In genomic region chr3:52272172-52272571, GRCh38 we compare ENCODE assay signal across 6 cellular contexts. TPM values are rescaled to one million over a fixed set of nuclear protein-coding genes. Genes with fewer than 3 reads are reported as not detected.
A peak's percentile ranks its signal among the peaks of the same experiment; 100 is the strongest.
DNase-seq lines count a peak whose midpoint lies in the region; ATAC-seq and TF ChIP-seq lines count a peak whose summit lies in the region.
"Not testable (repeated sequence)": the region's sequence is repeated elsewhere in the genome, so short reads cannot be mapped to it uniquely, and the experiment has no call there.

No MANE protein-coding gene starts in this region.

- not testable (repeated sequence) for H3K27me3 Mint-ChIP-seq in activated B cell treated with CpG ODN at 0.5 μM for 24 hours; natural killer cell treated with Interleukin-12 subunit alpha and Interleukin-12 subunit beta and Interleukin-15 and Interleukin-18, amount 100 ng/mL, for 72 hours

- POLR2A ChIA-PET in activated B cell treated with CpG ODN at 0.5 μM for 24 hours (lab: Charles Lee), result interaction anchor here (0.8 to 2.4 kb wide), 6 partner anchors 9 to 33 kb away, joined by 3 to 11 read pairs (median 7); partner anchors contain the start of genes GLYCTK, PPM1M and TWF2

- 73 to 84% methylated on average over 9 of the region's 9 CpGs for WGBS in upper lobe of left lung, 2 donors

- not testable (repeated sequence) for H3K9me3 ChIP-seq in effector memory CD4-positive, alpha-beta T cell (ENCODE audit: control insufficient read depth, low read length); upper lobe of left lung

- H3K36me3 ChIP-seq in KMS-11 (ENCODE audit: insufficient read depth), result not testable (repeated sequence)
- peaks cover 15% of the 10 kb centered on the region for H3K36me3 ChIP-seq in effector memory CD4-positive, alpha-beta T cell (ENCODE audit: control insufficient read depth, insufficient read depth, low read length)
- peaks cover 0 to 43% (median 20%) of the 10 kb centered on the region in 4 donors for H3K36me3 ChIP-seq in upper lobe of left lung

- H3K27me3 ChIP-seq in KMS-11 (ENCODE audit: insufficient read depth, low read depth); effector memory CD4-positive, alpha-beta T cell (replicated peaks; ENCODE audit: control insufficient read depth, insufficient read depth, low read length, poor library complexity, severe bottlenecking); upper lobe of left lung: not testable (repeated sequence)

- intact Hi-C loops in activated B cell treated with CpG ODN at 0.5 μM for 24 hours (cut with micrococcal nuclease), result not testable (repeated sequence)

- peaks cover 24% of the 10 kb centered on the region for H4K20me1 ChIP-seq in KMS-11 (ENCODE audit: insufficient read depth)

- H3K27ac Mint-ChIP-seq in activated B cell treated with CpG ODN at 0.5 μM for 24 hours, result peak overlapping the region; percentile 69
- peak overlapping the region; percentile 74 to 93 for H3K27ac Mint-ChIP-seq in natural killer cell treated with Interleukin-12 subunit alpha and Interleukin-12 subunit beta and Interleukin-15 and Interleukin-18, amount 100 ng/mL, for 72 hours

- peaks cover 100% of the 10 kb centered on the region for H3K79me2 ChIP-seq in KMS-11 (ENCODE audit: insufficient read depth, low read depth)

- not testable (repeated sequence) for TF ChIP-seq CTCF in KMS-11 (conservative IDR thresholded peaks at IDR 0.05; ENCODE audit: low read depth, low read length); activated B cell treated with CpG ODN at 0.5 μM for 24 hours (IDR thresholded peaks at IDR 0.05); upper lobe of left lung (IDR thresholded peaks at IDR 0.05)

- H3K4me2 ChIP-seq in KMS-11, result peak overlapping the region; percentile 69

- H3K4me1 Mint-ChIP-seq in activated B cell treated with CpG ODN at 0.5 μM for 24 hours, result peaks cover 94% of the 10 kb centered on the region
- peaks cover 63 to 72% of the 10 kb centered on the region in 2 donors for H3K4me1 Mint-ChIP-seq in natural killer cell treated with Interleukin-12 subunit alpha and Interleukin-12 subunit beta and Interleukin-15 and Interleukin-18, amount 100 ng/mL, for 72 hours (ENCODE audit: low read depth in 2 of 2)

- not testable (repeated sequence) for ATAC-seq in activated B cell treated with CpG ODN at 0.5 μM for 24 hours (ENCODE audit: low read depth); natural killer cell treated with Interleukin-12 subunit alpha and Interleukin-12 subunit beta and Interleukin-15 and Interleukin-18, amount 100 ng/mL, for 72 hours; upper lobe of left lung (ENCODE audit: low FRiP score in 2 of 2)

- not testable (repeated sequence) for TF ChIP-seq EP300 in upper lobe of left lung (IDR thresholded peaks at IDR 0.05)

- peaks cover 80% of the 10 kb centered on the region for H3K36me3 Mint-ChIP-seq in activated B cell treated with CpG ODN at 0.5 μM for 24 hours (ENCODE audit: low read depth)
- H3K36me3 Mint-ChIP-seq in natural killer cell treated with Interleukin-12 subunit alpha and Interleukin-12 subunit beta and Interleukin-15 and Interleukin-18, amount 100 ng/mL, for 72 hours, result peaks cover 35% of the 10 kb centered on the region

- DNase-seq in activated B cell treated with CpG ODN at 0.5 μM for 24 hours; effector memory CD4-positive, alpha-beta T cell; natural killer cell treated with Interleukin-12 subunit alpha and Interleukin-12 subunit beta and Interleukin-15 and Interleukin-18, amount 100 ng/mL, for 72 hours (ENCODE audit: low spot score); upper lobe of left lung: not testable (repeated sequence)
- peak; percentile 58 for DNase-seq in activated effector memory CD4-positive, alpha-beta T cell treated with anti-CD3 and anti-CD28 coated beads, Interleukin-2, amount 50 U/mL, for 16 hours

- not testable (repeated sequence) for TF ChIP-seq POLR2A in upper lobe of left lung (IDR thresholded peaks at IDR 0.05)

- not testable (repeated sequence) for H3K9ac ChIP-seq in KMS-11

- CTCF ChIA-PET in activated B cell treated with CpG ODN at 0.5 μM for 24 hours (lab: Charles Lee), result interaction anchor here (1.1 to 2.5 kb wide), 4 partner anchors 15 to 67 kb away, joined by 3 to 10 read pairs (median 6); partner anchors contain the start of gene GLYCTK

- not testable (repeated sequence) for H2AFZ ChIP-seq in KMS-11 (ENCODE audit: low read depth)

- H3K9me3 Mint-ChIP-seq in activated B cell treated with CpG ODN at 0.5 μM for 24 hours; natural killer cell treated with Interleukin-12 subunit alpha and Interleukin-12 subunit beta and Interleukin-15 and Interleukin-18, amount 100 ng/mL, for 72 hours: not testable (repeated sequence)

- H3K4me3 Mint-ChIP-seq in activated B cell treated with CpG ODN at 0.5 μM for 24 hours, result not testable (repeated sequence)
- H3K4me3 Mint-ChIP-seq in natural killer cell treated with Interleukin-12 subunit alpha and Interleukin-12 subunit beta and Interleukin-15 and Interleukin-18, amount 100 ng/mL, for 72 hours, result peak overlapping the region; percentile 73

- H3K27ac ChIP-seq in KMS-11 (peak overlapping the region; percentile 52), upper lobe of left lung (peak overlapping the region; percentile 4 to 83 (median 71))
- H3K27ac ChIP-seq in effector memory CD4-positive, alpha-beta T cell (ENCODE audit: insufficient read depth, low read length, poor library complexity, severe bottlenecking), result peak overlapping the region; percentile 87

- not testable (repeated sequence) for H3K4me3 ChIP-seq in KMS-11 (IDR thresholded peaks at IDR 0.05; ENCODE audit: insufficient read depth, low read depth, low read length); upper lobe of left lung
- H3K4me3 ChIP-seq in effector memory CD4-positive, alpha-beta T cell (ENCODE audit: insufficient read depth, low read depth, low read length, poor library complexity, severe bottlenecking), result peak overlapping the region; percentile 35

- H3K4me1 ChIP-seq in KMS-11 (ENCODE audit: low read depth, poor library complexity, severe bottlenecking), result peaks cover 71% of the 10 kb centered on the region
- peaks cover 54% of the 10 kb centered on the region for H3K4me1 ChIP-seq in effector memory CD4-positive, alpha-beta T cell (ENCODE audit: control insufficient read depth, insufficient read depth, low read length, poor library complexity, severe bottlenecking)
- H3K4me1 ChIP-seq in upper lobe of left lung, result peaks cover 81 to 100% (median 87%) of the 10 kb centered on the region in 4 donors

RNA-seq across cellular contexts. Expression of gene WDR82, which starts 6.3 kb away (rescaled TPM):
- total RNA-seq in activated B cell treated with CpG ODN at 0.5 μM for 24 hours, result 84.1 and 86.4 TPM in 2 replicates
- 10 to 100 TPM; 82.8 to 87.4 TPM for total RNA-seq in natural killer cell treated with Interleukin-12 subunit alpha and Interleukin-12 subunit beta and Interleukin-15 and Interleukin-18, amount 100 ng/mL, for 72 hours
- total RNA-seq in upper lobe of left lung, result 10 to 100 TPM; 23.0 to 63.6 (median 46.8) TPM

RNA-seq across cellular contexts. Expression of gene GLYCTK, which starts 15.5 kb away (rescaled TPM):
- total RNA-seq in activated B cell treated with CpG ODN at 0.5 μM for 24 hours (28.2 and 33.5 TPM in 2 replicates), upper lobe of left lung (10 to 100 TPM in 5 of 6 donors, 1 to 10 TPM in 1; 5.5 to 21.0 (median 15.8) TPM)
- total RNA-seq in natural killer cell treated with Interleukin-12 subunit alpha and Interleukin-12 subunit beta and Interleukin-15 and Interleukin-18, amount 100 ng/mL, for 72 hours, result 10 to 100 TPM; 26.0 to 34.2 TPM

RNA-seq across cellular contexts. Expression of gene PPM1M, which starts 26.6 kb away (rescaled TPM):
- total RNA-seq in activated B cell treated with CpG ODN at 0.5 μM for 24 hours (44.4 and 44.6 TPM in 2 replicates), upper lobe of left lung (10 to 100 TPM; 18.7 to 68.1 (median 47.8) TPM)
- 10 to 100 TPM; 45.7 to 47.7 TPM for total RNA-seq in natural killer cell treated with Interleukin-12 subunit alpha and Interleukin-12 subunit beta and Interleukin-15 and Interleukin-18, amount 100 ng/mL, for 72 hours

RNA-seq across cellular contexts. Expression of gene TWF2, which starts 33.2 kb away (rescaled TPM):
- total RNA-seq in activated B cell treated with CpG ODN at 0.5 μM for 24 hours (74.1 and 76.7 TPM in 2 replicates), upper lobe of left lung (10 to 100 TPM; 31.9 to 83.5 (median 66.6) TPM)
- total RNA-seq in natural killer cell treated with Interleukin-12 subunit alpha and Interleukin-12 subunit beta and Interleukin-15 and Interleukin-18, amount 100 ng/mL, for 72 hours, result 100 to 1,000 TPM in 1 of 2 donors, 10 to 100 TPM in 1; 90.3 to 117 TPM

RNA-seq across cellular contexts. Expression of gene DNAH1, which starts 43.9 kb away (rescaled TPM):
- 22.8 and 25.8 TPM in 2 replicates for total RNA-seq in activated B cell treated with CpG ODN at 0.5 μM for 24 hours
- 10 to 100 TPM; 24.3 to 35.4 TPM for total RNA-seq in natural killer cell treated with Interleukin-12 subunit alpha and Interleukin-12 subunit beta and Interleukin-15 and Interleukin-18, amount 100 ng/mL, for 72 hours
- total RNA-seq in upper lobe of left lung, result 10 to 100 TPM; 10.8 to 67.1 (median 22.4) TPM
